8 cellular contexts compared by ENCODE assay signal in genomic region chr13:42048625-42049453, GRCh38. TPM values are rescaled to one million over a fixed set of nuclear protein-coding genes. Genes with fewer than 3 reads are reported as not detected.
A peak's percentile ranks its signal among the peaks of the same experiment; 100 is the strongest.
DNase-seq lines count a peak whose midpoint lies in the region; ATAC-seq and TF ChIP-seq lines count a peak whose summit lies in the region.

Gene DGKH (plus strand): TSS chr13:42048648. CDS start chr13:42048774, 126 bp downstream.

- H3K4me1 ChIP-seq in osteoblast (ENCODE audit: insufficient read depth, low read length) = peaks cover 6% of the 10 kb centered on the region

- H3K36me3 ChIP-seq in osteoblast (ENCODE audit: insufficient read depth, low read length) = no peaks in the 10 kb centered on the region

- intact Hi-C loops in head of caudate nucleus (cut with DNase I) = loop anchor here (5.0 kb wide), 1 partner anchor 63 kb away; no protein-coding TSS in a partner anchor

- peak within 1 kb of the TSS; percentile 95 for H2AFZ ChIP-seq in osteoblast (ENCODE audit: low read length)

- no peaks in the 10 kb centered on the region for H3K9me3 Mint-ChIP-seq in IgD-negative memory B cell
- no peaks in the 10 kb centered on the region for H3K9me3 Mint-ChIP-seq in activated naive CD8-positive, alpha-beta T cell treated with anti-CD3 and anti-CD28 coated beads for 36 hours

- no peaks in the 10 kb centered on the region for H3K27me3 ChIP-seq in osteoblast (ENCODE audit: insufficient read depth, low read length)

- peaks cover 4% of the 10 kb centered on the region for H3K36me3 Mint-ChIP-seq in IgD-negative memory B cell
- peaks cover 23% of the 10 kb centered on the region for H3K36me3 Mint-ChIP-seq in activated naive CD8-positive, alpha-beta T cell treated with anti-CD3 and anti-CD28 coated beads for 36 hours

- H3K4me3 ChIP-seq in osteoblast (ENCODE audit: insufficient read depth, low read length) = peak within 1 kb of the TSS; percentile 88

- H4K20me1 ChIP-seq in osteoblast (ENCODE audit: insufficient read depth, low read length) = peaks cover 10% of the 10 kb centered on the region

- H3K4me3 Mint-ChIP-seq in IgD-negative memory B cell = peak within 1 kb of the TSS; percentile 76 to 94 (median 86)
- peak within 1 kb of the TSS; percentile 92 for H3K4me3 Mint-ChIP-seq in activated naive CD8-positive, alpha-beta T cell treated with anti-CD3 and anti-CD28 coated beads for 36 hours

- H3K4me1 Mint-ChIP-seq in IgD-negative memory B cell = peaks cover 6 to 11% (median 9%) of the 10 kb centered on the region in 3 donors
- H3K4me1 Mint-ChIP-seq in activated naive CD8-positive, alpha-beta T cell treated with anti-CD3 and anti-CD28 coated beads for 36 hours = peaks cover 16% of the 10 kb centered on the region

- H3K79me2 ChIP-seq in osteoblast (ENCODE audit: insufficient read depth, low read length) = peaks cover 47% of the 10 kb centered on the region

- peak; percentile 22 for DNase-seq in DMS79 (lab: John Stamatoyannopoulos, UW)
- peak; percentile 64 for DNase-seq in activated naive CD8-positive, alpha-beta T cell treated with anti-CD3 and anti-CD28 coated beads for 36 hours
- DNase-seq in head of caudate nucleus = peak; percentile 50 to 94 (median 86)
- peak; percentile 98 for DNase-seq in osteoblast (ENCODE audit: insufficient read length, low spot score, missing footprints)
- DNase-seq in ureter (ENCODE audit: low spot score) = peak; percentile 85

- peak; percentile 49 for ATAC-seq in GM21529 (IDR thresholded peaks at IDR 0.05; ENCODE audit: unreplicated experiment)
- peak; percentile 74 for ATAC-seq in SK-N-SH treated with all-trans-retinoic acid at 6 μM for 48 hours

- peaks cover 28% of the 10 kb centered on the region for H3K27me3 Mint-ChIP-seq in IgD-negative memory B cell
- peaks cover 7% of the 10 kb centered on the region for H3K27me3 Mint-ChIP-seq in activated naive CD8-positive, alpha-beta T cell treated with anti-CD3 and anti-CD28 coated beads for 36 hours

- TF ChIP-seq CTCF in osteoblast (IDR thresholded peaks at IDR 0.05; ENCODE audit: extremely low read depth, low read depth, low read length) = no peak

- H3K27ac Mint-ChIP-seq in IgD-negative memory B cell = peak within 1 kb of the TSS in 1 of 3 donors; percentile 50
- peak within 1 kb of the TSS; percentile 91 for H3K27ac Mint-ChIP-seq in activated naive CD8-positive, alpha-beta T cell treated with anti-CD3 and anti-CD28 coated beads for 36 hours

- H3K4me2 ChIP-seq in osteoblast (ENCODE audit: insufficient read depth, low read length) = peak within 1 kb of the TSS; percentile 97

- H3K9me3 ChIP-seq in osteoblast (ENCODE audit: low read depth, low read length) = no peaks in the 10 kb centered on the region

- H3K27ac ChIP-seq in osteoblast (ENCODE audit: low read depth, low read length) = peak within 1 kb of the TSS; percentile 76

TF ChIP-seq in SK-N-SH treated with all-trans-retinoic acid at 6 μM for 48 hours, 23 proteins besides CTCF, POLR2A, EP300 and RAD21:
- no peak for TF ChIP-seq CREB5 (CRISPR knock-in tag; IDR thresholded peaks at IDR 0.05; ENCODE audit: low read depth)
- no peak for TF ChIP-seq TCF4 (CRISPR knock-in tag; IDR thresholded peaks at IDR 0.05; ENCODE audit: borderline replicate concordance)
- TF ChIP-seq CSRNP3 (CRISPR knock-in tag; IDR thresholded peaks at IDR 0.05) = no peak

RNA-seq across cellular contexts. Expression of gene DGKH, which starts in this region (rescaled TPM):
- polyA plus RNA-seq in IgD-negative memory B cell = 0.03 TPM
- 10 to 100 TPM; 11.7 to 12.2 TPM for total RNA-seq in activated naive CD8-positive, alpha-beta T cell treated with anti-CD3 and anti-CD28 coated beads for 36 hours
- total RNA-seq in osteoblast = 8.7 and 11.8 TPM in 2 replicates
- 77.7 TPM for total RNA-seq in ureter

Comparison
In these comparisons a context has a peak if more than half of its experiments do, and no peak if none do; other contexts are left out.
1. Peak in every context shown above with its lines: DNase-seq, ATAC-seq, H3K4me3 ChIP-seq and H3K27ac ChIP-seq.
2. DNase-seq: peak in every context shown above with its lines; median percentile 98 in osteoblast; 86 in head of caudate nucleus; 85 in ureter; 64 in activated naive CD8-positive, alpha-beta T cell treated with anti-CD3 and anti-CD28 coated beads for 36 hours; 22 in DMS79.